In the genomic region with DNA sequence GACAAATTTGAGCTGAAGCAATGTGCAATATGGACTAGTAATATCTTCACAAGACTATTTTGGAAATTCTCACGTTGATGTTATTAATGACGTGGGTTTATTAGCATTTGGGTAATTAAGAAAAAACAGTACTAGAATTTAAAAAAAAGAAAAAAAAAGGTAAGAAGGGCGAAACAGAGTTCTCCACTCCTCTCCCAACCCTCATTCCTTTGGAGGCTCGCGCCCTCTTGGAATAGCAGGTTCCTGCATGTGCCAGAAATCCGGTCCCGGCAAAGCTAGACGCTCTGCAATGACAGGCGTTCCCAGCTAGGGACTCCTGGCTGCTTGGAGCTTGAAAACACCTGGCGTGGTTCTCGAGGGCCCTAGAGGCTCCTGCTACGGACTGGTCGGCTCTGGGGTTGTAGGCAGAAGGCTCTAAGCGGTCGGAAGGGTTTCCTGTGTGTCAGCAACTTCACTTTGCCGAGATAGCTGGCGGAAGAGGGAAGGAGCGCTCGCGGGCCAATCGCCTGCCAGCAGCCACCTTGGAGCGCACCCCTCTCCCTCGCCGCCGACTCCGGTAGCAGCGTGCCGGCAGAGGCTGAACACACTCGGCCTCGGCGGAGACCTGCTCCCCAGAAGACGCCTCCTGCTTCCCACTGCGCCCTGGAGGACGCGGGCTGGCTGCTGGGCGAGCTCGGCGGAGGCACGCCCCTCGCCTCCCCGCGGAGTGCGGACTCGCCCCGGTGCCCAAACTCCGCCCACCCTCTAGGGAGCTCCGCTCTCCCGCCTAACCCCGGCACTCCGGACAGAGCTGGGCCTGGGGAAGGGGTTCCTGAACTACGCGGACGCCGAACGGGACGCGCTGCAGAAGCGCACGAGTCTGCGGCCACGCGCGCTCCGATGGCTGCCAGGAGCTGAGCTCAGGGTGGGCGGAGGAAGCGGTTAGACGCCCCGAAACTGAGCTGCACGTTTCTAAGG, we compare ENCODE assay signal across 8 cellular contexts. TPM values are rescaled to one million over a fixed set of nuclear protein-coding genes. Genes with fewer than 3 reads are reported as not detected.
DNase-seq lines count a peak whose midpoint lies in the region; ATAC-seq and TF ChIP-seq lines count a peak whose summit lies in the region.

A gene with protein sequence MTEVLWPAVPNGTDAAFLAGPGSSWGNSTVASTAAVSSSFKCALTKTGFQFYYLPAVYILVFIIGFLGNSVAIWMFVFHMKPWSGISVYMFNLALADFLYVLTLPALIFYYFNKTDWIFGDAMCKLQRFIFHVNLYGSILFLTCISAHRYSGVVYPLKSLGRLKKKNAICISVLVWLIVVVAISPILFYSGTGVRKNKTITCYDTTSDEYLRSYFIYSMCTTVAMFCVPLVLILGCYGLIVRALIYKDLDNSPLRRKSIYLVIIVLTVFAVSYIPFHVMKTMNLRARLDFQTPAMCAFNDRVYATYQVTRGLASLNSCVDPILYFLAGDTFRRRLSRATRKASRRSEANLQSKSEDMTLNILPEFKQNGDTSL (plus strand): TSS at position 778 of the 957 bp plus-strand sequence. CDS start 652 bp downstream, outside the sequence.

- H3K4me1 ChIP-seq in ACC112 (ENCODE audit: control insufficient read depth, insufficient read depth, low read length, unreplicated experiment): peaks cover 5% of the 10 kb centered on the region
- H3K4me1 ChIP-seq in fibroblast of lung (ENCODE audit: control insufficient read depth, extremely low read depth, insufficient read depth, low read length): no peaks in the 10 kb centered on the region
- peaks cover 6% of the 10 kb centered on the region for H3K4me1 ChIP-seq in mucosa of stomach (ENCODE audit: control insufficient read depth, insufficient read depth, low read length)
- H3K4me1 ChIP-seq in tibial nerve: peaks cover 0 to 34% (median 3%) of the 10 kb centered on the region in 4 donors

- H3K27me3 ChIP-seq in ACC112 (ENCODE audit: insufficient read depth, low read length) (peaks cover 64% of the 10 kb centered on the region), fibroblast of lung (ENCODE audit: control insufficient read depth, insufficient read depth, low read length) (peaks cover 10% of the 10 kb centered on the region), mucosa of stomach (ENCODE audit: control insufficient read depth, insufficient read depth, low read length) (peaks cover 43% of the 10 kb centered on the region), tibial nerve (no peaks in the 10 kb centered on the region)

- peak within 1 kb of the TSS; percentile 71 for H3K4me2 ChIP-seq in fibroblast of lung (ENCODE audit: extremely low read depth, insufficient read depth, low read length)

- no peaks in the 10 kb centered on the region for H3K36me3 ChIP-seq in ACC112 (ENCODE audit: insufficient read depth, low read length)
- no peaks in the 10 kb centered on the region for H3K36me3 ChIP-seq in fibroblast of lung (ENCODE audit: control insufficient read depth, insufficient read depth, low read length)
- no peaks in the 10 kb centered on the region for H3K36me3 ChIP-seq in mucosa of stomach (ENCODE audit: control insufficient read depth, insufficient read depth, low read length)
- no peaks in the 10 kb centered on the region for H3K36me3 ChIP-seq in tibial nerve

- H3K9me3 ChIP-seq in fibroblast of lung (ENCODE audit: control insufficient read depth, insufficient read depth, low read depth, low read length): no peaks in the 10 kb centered on the region
- no peaks in the 10 kb centered on the region for H3K9me3 ChIP-seq in mucosa of stomach (ENCODE audit: control insufficient read depth, low read length)
- H3K9me3 ChIP-seq in tibial nerve: no peaks in the 10 kb centered on the region

- H3K4me3 ChIP-seq in ACC112 (ENCODE audit: low read depth, low read length): peak within 1 kb of the TSS; percentile 96
- H3K4me3 ChIP-seq in fibroblast of lung (replicated peaks in 1 of 4; ENCODE audit: control extremely low read depth in 1 of 4, insufficient read depth in 1 of 4, low read depth in 3 of 4, low read length in 4 of 4): peak within 1 kb of the TSS; percentile 69 to 80 (median 71)
- H3K4me3 ChIP-seq in mucosa of stomach (ENCODE audit: low read length): peak within 1 kb of the TSS; percentile 56
- H3K4me3 ChIP-seq in tibial nerve: peak within 1 kb of the TSS; percentile 63 to 94 (median 81)

- WGBS in tibial nerve, 2 donors: 1 to 2% methylated on average over 26 to 62 of the region's 69 CpGs

- no peaks in the 10 kb centered on the region for H3K79me2 ChIP-seq in ACC112 (ENCODE audit: control insufficient read depth, insufficient read depth, low read length, unreplicated experiment)
- H3K79me2 ChIP-seq in fibroblast of lung (ENCODE audit: control insufficient read depth, insufficient read depth, low read length): no peaks in the 10 kb centered on the region

- no peaks in the 10 kb centered on the region for H3K36me3 Mint-ChIP-seq in activated B cell treated with CpG ODN at 0.5 μM for 24 hours (ENCODE audit: low read depth)

- no peaks in the 10 kb centered on the region for H4K20me1 ChIP-seq in fibroblast of lung (ENCODE audit: control insufficient read depth, extremely low read depth, insufficient read depth, low read length)

- peak; percentile 68 for DNase-seq in NCI-H128 (lab: John Stamatoyannopoulos, UW; ENCODE audit: unreplicated experiment)
- peak; percentile 32 for DNase-seq in activated B cell treated with CpG ODN at 0.5 μM for 24 hours
- DNase-seq in fibroblast of lung (ENCODE audit: low read depth in 2 of 2): peak; percentile 60 to 73
- peak; percentile 19 to 20 for DNase-seq in tibial nerve (ENCODE audit: low spot score in 2 of 2)

- peak in 1 of 2 donors; percentile 88 for TF ChIP-seq EP300 in tibial nerve (IDR thresholded peaks at IDR 0.05)

- ATAC-seq in GM18498 (IDR thresholded peaks at IDR 0.05; ENCODE audit: unreplicated experiment): peak; percentile 78
- ATAC-seq in HG02763 (IDR thresholded peaks at IDR 0.05; ENCODE audit: unreplicated experiment): peak; percentile 81
- peak; percentile 76 for ATAC-seq in activated B cell treated with CpG ODN at 0.5 μM for 24 hours (ENCODE audit: low read depth)

- peak in 1 of 2 donors; percentile 33 for TF ChIP-seq POLR2A in tibial nerve (IDR thresholded peaks at IDR 0.05)

- TF ChIP-seq CTCF in activated B cell treated with CpG ODN at 0.5 μM for 24 hours (IDR thresholded peaks at IDR 0.05) (no peak), fibroblast of lung (conservative IDR thresholded peaks at IDR 0.05 in 1 of 2, IDR thresholded peaks at IDR 0.05 in 1 of 2; ENCODE audit: low read depth in 1 of 2, low read length in 2 of 2) (peak in 1 of 2 donors; percentile 12), tibial nerve (IDR thresholded peaks at IDR 0.05) (peak in 2 of 5 experiments; percentile 20 to 33)

- intact Hi-C loops in activated B cell treated with CpG ODN at 0.5 μM for 24 hours (cut with micrococcal nuclease): loop anchor here (10.0 kb wide), 1 partner anchor 360 kb away; no protein-coding TSS in a partner anchor

- H3K27ac ChIP-seq in ACC112 (ENCODE audit: low read depth, low read length): no peak within 1 kb of the TSS
- no peak within 1 kb of the TSS for H3K27ac ChIP-seq in fibroblast of lung (ENCODE audit: insufficient read depth, low read length)
- H3K27ac ChIP-seq in tibial nerve: peak within 1 kb of the TSS; percentile 45 to 88 (median 83)

- no peaks in the 10 kb centered on the region for H3K9me3 Mint-ChIP-seq in activated B cell treated with CpG ODN at 0.5 μM for 24 hours

- POLR2A ChIA-PET in activated B cell treated with CpG ODN at 0.5 μM for 24 hours (lab: Charles Lee): interaction anchor here (0.9 kb wide), 1 partner anchor 321 kb away, joined by 3 read pairs; no protein-coding TSS in a partner anchor

- CTCF ChIA-PET in activated B cell treated with CpG ODN at 0.5 μM for 24 hours (lab: Charles Lee): no interaction called here

- peaks cover 20% of the 10 kb centered on the region for H3K4me1 Mint-ChIP-seq in activated B cell treated with CpG ODN at 0.5 μM for 24 hours

- H3K9ac ChIP-seq in fibroblast of lung (ENCODE audit: insufficient read depth, low read length) (peak within 1 kb of the TSS; percentile 11), mucosa of stomach (ENCODE audit: low read length) (peak within 1 kb of the TSS; percentile 48)

- H3K4me3 Mint-ChIP-seq in activated B cell treated with CpG ODN at 0.5 μM for 24 hours: peak within 1 kb of the TSS; percentile 88

- H2AFZ ChIP-seq in ACC112 (ENCODE audit: low read length, unreplicated experiment) (peak within 1 kb of the TSS; percentile 76), fibroblast of lung (ENCODE audit: low read length) (peak within 1 kb of the TSS; percentile 93)

- no peak within 1 kb of the TSS for H3K27ac Mint-ChIP-seq in activated B cell treated with CpG ODN at 0.5 μM for 24 hours

- H3K27me3 Mint-ChIP-seq in activated B cell treated with CpG ODN at 0.5 μM for 24 hours: peaks cover 26% of the 10 kb centered on the region

RNA-seq across cellular contexts. Expression of the gene that starts here (rescaled TPM):
- 0.20 TPM in 2 replicates for total RNA-seq in activated B cell treated with CpG ODN at 0.5 μM for 24 hours
- 3.6 and 7.6 TPM in 2 replicates for total RNA-seq in fibroblast of lung
- polyA plus RNA-seq in fibroblast of lung: 0.62 and 1.1 TPM in 2 replicates
- 0.52 and 1.1 TPM in 2 replicates for polyA plus RNA-seq in fibroblast of lung (2012)
- polyA minus RNA-seq in fibroblast of lung (ENCODE audit: low replicate concordance): 0.15 and 0.20 TPM in 2 replicates
- total RNA-seq in tibial nerve: 1 to 10 TPM; 6.7 to 8.4 (median 7.9) TPM

Comparison
In these comparisons a context has a peak if more than half of its experiments do, and no peak if none do; other contexts are left out.
1. Peak in DNase-seq and ATAC-seq in activated B cell treated with CpG ODN at 0.5 μM for 24 hours; RNA of the gene not detected or under 1 TPM.
2. H3K27ac ChIP-seq: peak in tibial nerve (4 of 4); none in ACC112 (single experiment) and fibroblast of lung (single experiment).
3. Peak in every context shown above with its lines, with median percentiles within 50 percentile points of each other: H3K4me3 ChIP-seq, ATAC-seq and DNase-seq.